Comparison of ENCODE assay signal across 36 cellular contexts in genomic region chr10:24310104-24310503, GRCh38.
DNase-seq lines count a peak whose midpoint lies in the region; ATAC-seq, FAIRE-seq and TF ChIP-seq lines count a peak whose summit lies in the region.
"Had no signal": no experiment of that assay in that cellular context is flagged by ENCODE, and none has a peak within 500 bp of the region (broad histone marks: within the 10 kb centered on the region; RNA-seq: fewer than 3 reads in every experiment).

No MANE protein-coding gene starts in this region.

- CTCF ChIA-PET in GM12878 (lab: Yijun Ruan, JAX) = interaction anchor here (1.2 kb wide), 1 partner anchor 47 kb away, joined by 3 read pairs; no protein-coding TSS in a partner anchor

- H3K27ac ChIP-seq in GM12878 (ENCODE audit: control insufficient read depth, insufficient read depth) = no peak overlapping the region
- H3K27ac ChIP-seq in mesendoderm (ENCODE audit: low read depth, low read length) = no peak overlapping the region
- no peak overlapping the region for H3K27ac ChIP-seq in vagina
- H3K27ac ChIP-seq: BLaER1, gastroesophageal sphincter, RWPE1, upper lobe of left lung had no signal

- 0 out of 2 replicates have a peak, but pooled peaks have one; percentile 7 for TF ChIP-seq CTCF in AG10803 (conservative IDR thresholded peaks at IDR 0.05; ENCODE audit: low read length)
- TF ChIP-seq CTCF in Loucy (conservative IDR thresholded peaks at IDR 0.05; ENCODE audit: low read length) = peak; percentile 25; the same call in 1 of the 2 replicates
- TF ChIP-seq CTCF in GM12878 (IDR thresholded peaks at IDR 0.05 in 2 of 3, conservative IDR thresholded peaks at IDR 0.05 in 1 of 3; ENCODE audit: control insufficient read depth in 2 of 3, extremely low read depth in 1 of 3, insufficient read depth in 1 of 3, low read depth in 3 of 3, low read length in 3 of 3) = peak in 1 of 3 experiments; percentile 15; a peak in 2 of 6 replicates
- TF ChIP-seq CTCF in vagina (IDR thresholded peaks at IDR 0.05) = no peak

- H4K8ac ChIP-seq in mesendoderm (ENCODE audit: low read depth, low read length) = no peak overlapping the region

- no peak for FAIRE-seq in GM12878 (lab: Jason Lieb, UNC)
- FAIRE-seq: colon, HTR-8/SVneo, K562 had no signal

- SMC1A ChIA-PET in GM12878 (lab: Charles Lee; ENCODE audit: uncharacterized antibody, unreplicated experiment) = interaction anchor here (0.7 to 1.1 kb wide), 2 partner anchors 21 to 49 kb away, joined by 3 read pairs; no protein-coding TSS in a partner anchor

- no peak overlapping the region for H3K4ac ChIP-seq in mesendoderm (ENCODE audit: low read depth, low read length)

- H2BK120ac ChIP-seq in mesendoderm (ENCODE audit: low read depth, low read length) = no peak overlapping the region

- H3F3A ChIP-seq in Loucy (ENCODE audit: low read depth) = no peaks in the 10 kb centered on the region

- H3K79me2 ChIP-seq in Loucy (ENCODE audit: insufficient read depth, low read length) = no peaks in the 10 kb centered on the region
- H3K79me2 ChIP-seq in GM12878 (ENCODE audit: control insufficient read depth, insufficient read depth, low read length) = no peaks in the 10 kb centered on the region
- H3K79me2 ChIP-seq in mesendoderm (ENCODE audit: control insufficient read depth, insufficient read depth, low read length) = no peaks in the 10 kb centered on the region

- H2AFZ ChIP-seq in Loucy (ENCODE audit: low read length) = peak overlapping the region; percentile 17; the same call in 1 of the 2 replicates
- no peak overlapping the region for H2AFZ ChIP-seq in GM12878 (ENCODE audit: control insufficient read depth, low read depth, low read length)

- no peak overlapping the region for H3K18ac ChIP-seq in mesendoderm (ENCODE audit: low read length)

- DNase-seq in AG10803 (ENCODE audit: low read depth) = no peak
- DNase-seq in GM12878 (ENCODE audit: low read depth, low spot score) = no peak
- peak; percentile 19 for DNase-seq in mesendoderm
- DNase-seq in vagina (ENCODE audit: extremely low spot score in 2 of 2) = no peak
- DNase-seq: activated CD4-positive, alpha-beta memory T cell treated with anti-CD3 and anti-CD28 coated beads for 36 hours; activated CD8-positive, alpha-beta memory T cell treated with anti-CD3 and anti-CD28 coated beads, Interleukin-2, amount 50 U/mL, for 48 hours; activated naive CD4-positive, alpha-beta T cell treated with anti-CD3 and anti-CD28 coated beads, Interleukin-2, amount 50 U/mL, for 16 hours; amygdala; Caco-2; effector CD8-positive, alpha-beta T cell; erythroblast; GOT3; hippocampal formation; MM.1S; naive thymus-derived CD8-positive, alpha-beta T cell; NCI-H2029; NCI-H526 treated with DMSO at 0.1 percent for 48 hours; occipital lobe; retina; stimulated activated CD4-positive, alpha-beta T cell treated with anti-CD3 and anti-CD28 coated beads, Interleukin-12 subunit alpha, Interleukin-12 subunit beta, amount 100 ng/mL, for 4 hours; stimulated activated CD4-positive, alpha-beta T cell treated with anti-CD3 and anti-CD28 coated beads, Interleukin-4, amount 100 ng/mL, for 1 hour; T-helper 17 cell; upper lobe of left lung had no signal

- ATAC-seq in GM12878 (peak; percentile 49), GM18498 (IDR thresholded peaks at IDR 0.05; ENCODE audit: unreplicated experiment) (no peak), HG02798 (IDR thresholded peaks at IDR 0.05; ENCODE audit: poor library complexity, unreplicated experiment) (no peak), HG03432 (IDR thresholded peaks at IDR 0.05; ENCODE audit: unreplicated experiment) (no peak)
- ATAC-seq: activated CD4-positive, CD25-positive, alpha-beta regulatory T cell treated with anti-CD3 and anti-CD28 coated beads, Interleukin-2, amount 50 U/mL, for 24 hours; activated T-helper 17 cell treated with anti-CD3 and anti-CD28 coated beads, Interleukin-2, amount 50 U/mL, for 72 hours; gastroesophageal sphincter; K562; left lobe of liver; naive thymus-derived CD8-positive, alpha-beta T cell; T-helper 17 cell had no signal

- BruUV-seq in GM12878 (replicated peaks; lab: Mats Ljungman, UMichigan) = no TSS peak

- H3K79me1 ChIP-seq in mesendoderm (ENCODE audit: low read length) = no peaks in the 10 kb centered on the region

- intact Hi-C loops in GM12878 (cut with micrococcal nuclease; ENCODE audit: unreplicated experiment) = no loop called here
- intact Hi-C loops in vagina (cut with DNase I) = no loop called here

- 18% methylated on average over 5 of the region's 5 CpGs for WGBS in GM12878 (ENCODE audit: insufficient coverage, insufficient replicate concordance, low lambda C conversion rate, missing lambda C conversion rate)
- no CpG with 5 or more reads among the region's 5 CpGs for WGBS in mesendoderm (ENCODE audit: extremely low coverage, insufficient coverage, low lambda C conversion rate)

- H3K23ac ChIP-seq in mesendoderm (ENCODE audit: low read length) = no peak overlapping the region

- in situ Hi-C loops in GM12878 (cut with MboI) = no loop called here

- H3K9me2 ChIP-seq in Loucy (replicated peaks; ENCODE audit: low read depth, low read length) = no peaks in the 10 kb centered on the region

- H3K36me3 ChIP-seq in Loucy (ENCODE audit: insufficient read depth, low read length) = no peaks in the 10 kb centered on the region
- H3K36me3 ChIP-seq in GM12878 (ENCODE audit: control insufficient read depth in 2 of 2, insufficient read depth in 2 of 2, low read length in 1 of 2) = no peaks in the 10 kb centered on the region
- no peaks in the 10 kb centered on the region for H3K36me3 ChIP-seq in mesendoderm (ENCODE audit: control insufficient read depth, insufficient read depth, low read length)
- H3K36me3 ChIP-seq in vagina = no peaks in the 10 kb centered on the region
- H3K36me3 ChIP-seq: BLaER1, gastroesophageal sphincter, upper lobe of left lung had no signal

- H3K56ac ChIP-seq in mesendoderm (ENCODE audit: low read length) = no peak overlapping the region

- peak; percentile 35; the same call in 1 of the 2 replicates for TF ChIP-seq RAD21 in GM12878 (IDR thresholded peaks at IDR 0.05; ENCODE audit: insufficient read depth, low read depth, low read length)

- no peak overlapping the region for H4K5ac ChIP-seq in mesendoderm (ENCODE audit: low read length)

- POLR2A ChIA-PET in GM12878 (lab: Charles Lee) = no interaction called here

- H3K27me3 ChIP-seq in Loucy (ENCODE audit: insufficient read depth, low read length, poor library complexity, severe bottlenecking) (no peaks in the 10 kb centered on the region), GM12878 (replicated peaks in 1 of 2; ENCODE audit: control insufficient read depth in 2 of 2, insufficient read depth in 2 of 2, low read length in 1 of 2) (no peaks in the 10 kb centered on the region), mesendoderm (ENCODE audit: insufficient read depth, low read length, poor library complexity) (no peaks in the 10 kb centered on the region), vagina (no peaks in the 10 kb centered on the region)
- H3K27me3 ChIP-seq: BLaER1, gastroesophageal sphincter, upper lobe of left lung had no signal

- TF ChIP-seq POLR2A in GM12878 (IDR thresholded peaks at IDR 0.05; ENCODE audit: low read depth, low read length) (no peak), vagina (IDR thresholded peaks at IDR 0.05) (no peak)

- H3K4me2 ChIP-seq in Loucy (ENCODE audit: low read depth, low read length, poor library complexity, severe bottlenecking) = no peak overlapping the region
- no peak overlapping the region for H3K4me2 ChIP-seq in GM12878 (ENCODE audit: control insufficient read depth, insufficient read depth)
- no peak overlapping the region for H3K4me2 ChIP-seq in mesendoderm (ENCODE audit: low read length)
- H3K4me2 ChIP-seq: BLaER1 had no signal

- H4K20me1 ChIP-seq in Loucy (ENCODE audit: insufficient read depth, low read length, poor library complexity, severe bottlenecking) = no peaks in the 10 kb centered on the region
- no peaks in the 10 kb centered on the region for H4K20me1 ChIP-seq in GM12878 (ENCODE audit: control insufficient read depth, insufficient read depth)
- H4K20me1 ChIP-seq: BLaER1 had no signal

- RAD21 ChIA-PET in GM12878 (lab: Charles Lee; ENCODE audit: unreplicated experiment) = interaction anchor here (0.6 to 1.0 kb wide), 2 partner anchors 10 to 50 kb away, joined by 3 to 5 read pairs; no protein-coding TSS in a partner anchor

- TF ChIP-seq EP300 in GM12878 (IDR thresholded peaks at IDR 0.05; ENCODE audit: borderline replicate concordance in 1 of 2, control insufficient read depth in 1 of 2, low read depth in 2 of 2, low read length in 2 of 2) = no peak

- H2BK5ac ChIP-seq in mesendoderm (ENCODE audit: low read length) = no peak overlapping the region

- H2BK15ac ChIP-seq in mesendoderm (replicated peaks; ENCODE audit: low read depth) = no peak overlapping the region

- no peak overlapping the region for H3K4me3 ChIP-seq in AG10803 (ENCODE audit: low read length)
- H3K4me3 ChIP-seq in Loucy (ENCODE audit: low read length, poor library complexity, severe bottlenecking) = no peak overlapping the region
- no peak overlapping the region for H3K4me3 ChIP-seq in GM12878
- H3K4me3 ChIP-seq in mesendoderm (ENCODE audit: low read length) = no peak overlapping the region
- H3K4me3 ChIP-seq in vagina = no peak overlapping the region
- H3K4me3 ChIP-seq: BLaER1, gastroesophageal sphincter, K562, upper lobe of left lung had no signal

- H2AK5ac ChIP-seq in mesendoderm (ENCODE audit: low read length) = no peak overlapping the region

- H3K9ac ChIP-seq in Loucy (ENCODE audit: low read depth, low read length, poor library complexity, severe bottlenecking) (no peak overlapping the region), GM12878 (ENCODE audit: control insufficient read depth, insufficient read depth, low read length) (no peak overlapping the region), mesendoderm (ENCODE audit: low read length) (no peak overlapping the region)
- H3K9ac ChIP-seq: BLaER1 had no signal

- no peaks in the 10 kb centered on the region for H3K9me3 ChIP-seq in Loucy (ENCODE audit: insufficient read depth, low read depth, low read length)
- H3K9me3 ChIP-seq in GM12878 (replicated peaks; ENCODE audit: control insufficient read depth, insufficient read depth, low read length) = no peaks in the 10 kb centered on the region
- H3K9me3 ChIP-seq in vagina = no peaks in the 10 kb centered on the region
- H3K9me3 ChIP-seq: BLaER1, Caco-2, gastroesophageal sphincter, upper lobe of left lung had no signal

- H3K4me1 ChIP-seq in Loucy (ENCODE audit: insufficient read depth, low read length, poor library complexity, severe bottlenecking) = no peaks in the 10 kb centered on the region
- no peaks in the 10 kb centered on the region for H3K4me1 ChIP-seq in GM12878 (ENCODE audit: control insufficient read depth, insufficient read depth, low read length)
- H3K4me1 ChIP-seq in mesendoderm (ENCODE audit: control insufficient read depth, low read depth, low read length) = no peaks in the 10 kb centered on the region
- peaks cover 9% of the 10 kb centered on the region for H3K4me1 ChIP-seq in vagina
- H3K4me1 ChIP-seq: BLaER1, Caco-2 had no signal

TF ChIP-seq in GM12878, 131 proteins besides CTCF, POLR2A, EP300 and RAD21:
- TF ChIP-seq POLR2AphosphoS5 (IDR thresholded peaks at IDR 0.05; ENCODE audit: low read length) (no peak), ATF7 (IDR thresholded peaks at IDR 0.05; ENCODE audit: low read depth) (0 out of 2 replicates have a peak, but pooled peaks have one; percentile 27)

Comparison
In these comparisons a context has a peak if more than half of its experiments do, and no peak if none do; other contexts are left out.
1. CTCF ChIP-seq: peak in AG10803 (single experiment) and Loucy (single experiment); none in vagina (0 of 3).